In the genomic region with DNA sequence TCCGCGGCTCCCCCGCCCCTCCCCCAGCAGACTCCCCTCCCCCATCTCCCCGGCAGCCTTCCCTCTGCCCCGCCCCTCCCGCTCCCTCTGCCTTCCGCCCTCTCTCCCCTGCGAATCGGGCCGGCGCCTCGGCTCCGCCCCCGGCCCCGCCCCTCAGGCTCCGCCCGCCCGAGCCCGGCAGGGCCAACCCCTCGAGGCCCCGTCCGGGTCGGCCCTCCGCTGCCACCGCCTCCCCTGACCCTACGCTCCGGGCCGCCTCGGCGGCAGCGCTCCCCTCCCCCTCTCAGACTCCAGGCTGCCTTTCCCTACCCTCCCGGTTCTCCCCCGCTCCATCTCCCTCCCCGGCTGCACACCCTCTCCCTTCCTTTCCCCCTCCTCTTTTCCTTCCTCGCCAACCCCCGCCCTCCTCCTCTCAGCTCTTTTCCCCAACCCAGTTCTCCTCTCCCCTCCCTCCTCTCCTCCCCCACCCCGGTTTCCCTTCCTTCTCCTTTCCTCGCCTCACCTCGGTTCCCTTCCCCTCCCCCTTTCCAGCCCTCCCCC, we compare ENCODE assay signal across 1 cellular context.
A peak's percentile ranks its signal among the peaks of the same experiment; 100 is the strongest.
TF ChIP-seq lines count a peak whose summit lies in the region.

No MANE protein-coding gene starts in this region.

TF ChIP-seq in K562, 482 proteins besides CTCF, POLR2A, EP300 and RAD21 (continued from another document and continues in another):
- TF ChIP-seq, protein P1, sequence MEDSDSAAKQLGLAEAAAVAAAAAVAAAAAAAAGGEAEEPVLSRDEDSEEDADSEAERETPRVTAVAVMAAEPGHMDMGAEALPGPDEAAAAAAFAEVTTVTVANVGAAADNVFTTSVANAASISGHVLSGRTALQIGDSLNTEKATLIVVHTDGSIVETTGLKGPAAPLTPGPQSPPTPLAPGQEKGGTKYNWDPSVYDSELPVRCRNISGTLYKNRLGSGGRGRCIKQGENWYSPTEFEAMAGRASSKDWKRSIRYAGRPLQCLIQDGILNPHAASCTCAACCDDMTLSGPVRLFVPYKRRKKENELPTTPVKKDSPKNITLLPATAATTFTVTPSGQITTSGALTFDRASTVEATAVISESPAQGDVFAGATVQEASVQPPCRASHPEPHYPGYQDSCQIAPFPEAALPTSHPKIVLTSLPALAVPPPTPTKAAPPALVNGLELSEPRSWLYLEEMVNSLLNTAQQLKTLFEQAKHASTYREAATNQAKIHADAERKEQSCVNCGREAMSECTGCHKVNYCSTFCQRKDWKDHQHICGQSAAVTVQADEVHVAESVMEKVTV (CRISPR knock-in tag; IDR thresholded peaks at IDR 0.05): no peak
- peak; percentile 75; the same call in 1 of the 2 replicates for TF ChIP-seq ZNF444 (CRISPR knock-in tag; IDR thresholded peaks at IDR 0.05)
- no peak for TF ChIP-seq ZNF174 (CRISPR knock-in tag; IDR thresholded peaks at IDR 0.05)
- TF ChIP-seq CBFA2T2 (conservative IDR thresholded peaks at IDR 0.05): peak; percentile 17; the same call in 1 of the 2 replicates
- peak; percentile 45 for TF ChIP-seq SETDB1 (IDR thresholded peaks at IDR 0.05; ENCODE audit: low read length)
- TF ChIP-seq, protein P2, sequence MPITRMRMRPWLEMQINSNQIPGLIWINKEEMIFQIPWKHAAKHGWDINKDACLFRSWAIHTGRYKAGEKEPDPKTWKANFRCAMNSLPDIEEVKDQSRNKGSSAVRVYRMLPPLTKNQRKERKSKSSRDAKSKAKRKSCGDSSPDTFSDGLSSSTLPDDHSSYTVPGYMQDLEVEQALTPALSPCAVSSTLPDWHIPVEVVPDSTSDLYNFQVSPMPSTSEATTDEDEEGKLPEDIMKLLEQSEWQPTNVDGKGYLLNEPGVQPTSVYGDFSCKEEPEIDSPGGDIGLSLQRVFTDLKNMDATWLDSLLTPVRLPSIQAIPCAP (CRISPR knock-in tag; IDR thresholded peaks at IDR 0.05; ENCODE audit: borderline replicate concordance): no peak
- no peak for TF ChIP-seq TGIF2 (CRISPR knock-in tag; IDR thresholded peaks at IDR 0.05)
- no peak for TF ChIP-seq ZNF41 (CRISPR knock-in tag; conservative IDR thresholded peaks at IDR 0.05)
- no peak for TF ChIP-seq ZNF3 (CRISPR knock-in tag; IDR thresholded peaks at IDR 0.05)
- no peak for TF ChIP-seq HCFC1 (IDR thresholded peaks at IDR 0.05; ENCODE audit: low read depth, low read length)
- TF ChIP-seq TAF15 (IDR thresholded peaks at IDR 0.05; ENCODE audit: low read depth, low read length): no peak
- TF ChIP-seq ZNF175 (CRISPR knock-in tag; IDR thresholded peaks at IDR 0.05; ENCODE audit: low read depth): no peak
- no peak for TF ChIP-seq C11orf30 (IDR thresholded peaks at IDR 0.05; ENCODE audit: low read depth)
- TF ChIP-seq SAP30 (IDR thresholded peaks at IDR 0.05; ENCODE audit: borderline replicate concordance, insufficient read depth, low read depth, low read length, poor library complexity, severe bottlenecking): peak; percentile 25
- TF ChIP-seq ZSCAN29 (IDR thresholded peaks at IDR 0.05): no peak
- no peak for TF ChIP-seq ZFP36 (IDR thresholded peaks at IDR 0.05; ENCODE audit: low read depth, low read length, partially characterized antibody)
- no peak for TF ChIP-seq MCM2 (IDR thresholded peaks at IDR 0.05; ENCODE audit: low read depth)
- TF ChIP-seq KLF13 (tag; IDR thresholded peaks at IDR 0.05; ENCODE audit: borderline replicate concordance, low read depth): no peak
- TF ChIP-seq ZC3H8 (IDR thresholded peaks at IDR 0.05): 0 out of 2 replicates have a peak, but pooled peaks have one; percentile 63
- no peak for TF ChIP-seq PHB2 (IDR thresholded peaks at IDR 0.05; ENCODE audit: low read depth)
- no peak for TF ChIP-seq ZNF12 (CRISPR knock-in tag; IDR thresholded peaks at IDR 0.05)
- TF ChIP-seq SMAD4 (CRISPR knock-in tag; conservative IDR thresholded peaks at IDR 0.05): peak; percentile 63
- TF ChIP-seq SP2 (IDR thresholded peaks at IDR 0.05; ENCODE audit: extremely low read depth, low read depth, low read length, poor library complexity, severe bottlenecking): no peak
- no peak for TF ChIP-seq HEY1 (CRISPR knock-in tag; IDR thresholded peaks at IDR 0.05; ENCODE audit: borderline replicate concordance)
- TF ChIP-seq, protein P3, sequence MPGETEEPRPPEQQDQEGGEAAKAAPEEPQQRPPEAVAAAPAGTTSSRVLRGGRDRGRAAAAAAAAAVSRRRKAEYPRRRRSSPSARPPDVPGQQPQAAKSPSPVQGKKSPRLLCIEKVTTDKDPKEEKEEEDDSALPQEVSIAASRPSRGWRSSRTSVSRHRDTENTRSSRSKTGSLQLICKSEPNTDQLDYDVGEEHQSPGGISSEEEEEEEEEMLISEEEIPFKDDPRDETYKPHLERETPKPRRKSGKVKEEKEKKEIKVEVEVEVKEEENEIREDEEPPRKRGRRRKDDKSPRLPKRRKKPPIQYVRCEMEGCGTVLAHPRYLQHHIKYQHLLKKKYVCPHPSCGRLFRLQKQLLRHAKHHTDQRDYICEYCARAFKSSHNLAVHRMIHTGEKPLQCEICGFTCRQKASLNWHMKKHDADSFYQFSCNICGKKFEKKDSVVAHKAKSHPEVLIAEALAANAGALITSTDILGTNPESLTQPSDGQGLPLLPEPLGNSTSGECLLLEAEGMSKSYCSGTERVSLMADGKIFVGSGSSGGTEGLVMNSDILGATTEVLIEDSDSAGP (CRISPR knock-in tag; IDR thresholded peaks at IDR 0.05): no peak
- TF ChIP-seq, protein P4, sequence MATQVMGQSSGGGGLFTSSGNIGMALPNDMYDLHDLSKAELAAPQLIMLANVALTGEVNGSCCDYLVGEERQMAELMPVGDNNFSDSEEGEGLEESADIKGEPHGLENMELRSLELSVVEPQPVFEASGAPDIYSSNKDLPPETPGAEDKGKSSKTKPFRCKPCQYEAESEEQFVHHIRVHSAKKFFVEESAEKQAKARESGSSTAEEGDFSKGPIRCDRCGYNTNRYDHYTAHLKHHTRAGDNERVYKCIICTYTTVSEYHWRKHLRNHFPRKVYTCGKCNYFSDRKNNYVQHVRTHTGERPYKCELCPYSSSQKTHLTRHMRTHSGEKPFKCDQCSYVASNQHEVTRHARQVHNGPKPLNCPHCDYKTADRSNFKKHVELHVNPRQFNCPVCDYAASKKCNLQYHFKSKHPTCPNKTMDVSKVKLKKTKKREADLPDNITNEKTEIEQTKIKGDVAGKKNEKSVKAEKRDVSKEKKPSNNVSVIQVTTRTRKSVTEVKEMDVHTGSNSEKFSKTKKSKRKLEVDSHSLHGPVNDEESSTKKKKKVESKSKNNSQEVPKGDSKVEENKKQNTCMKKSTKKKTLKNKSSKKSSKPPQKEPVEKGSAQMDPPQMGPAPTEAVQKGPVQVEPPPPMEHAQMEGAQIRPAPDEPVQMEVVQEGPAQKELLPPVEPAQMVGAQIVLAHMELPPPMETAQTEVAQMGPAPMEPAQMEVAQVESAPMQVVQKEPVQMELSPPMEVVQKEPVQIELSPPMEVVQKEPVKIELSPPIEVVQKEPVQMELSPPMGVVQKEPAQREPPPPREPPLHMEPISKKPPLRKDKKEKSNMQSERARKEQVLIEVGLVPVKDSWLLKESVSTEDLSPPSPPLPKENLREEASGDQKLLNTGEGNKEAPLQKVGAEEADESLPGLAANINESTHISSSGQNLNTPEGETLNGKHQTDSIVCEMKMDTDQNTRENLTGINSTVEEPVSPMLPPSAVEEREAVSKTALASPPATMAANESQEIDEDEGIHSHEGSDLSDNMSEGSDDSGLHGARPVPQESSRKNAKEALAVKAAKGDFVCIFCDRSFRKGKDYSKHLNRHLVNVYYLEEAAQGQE (CRISPR knock-in tag; IDR thresholded peaks at IDR 0.05; ENCODE audit: low read depth): no peak
- TF ChIP-seq ZKSCAN8 (CRISPR knock-in tag; IDR thresholded peaks at IDR 0.05): no peak
- no peak for TF ChIP-seq HDAC6 (IDR thresholded peaks at IDR 0.05; ENCODE audit: low read depth, low read length)
- peak; percentile 97 for TF ChIP-seq CCNT2 (IDR thresholded peaks at IDR 0.05; ENCODE audit: borderline replicate concordance, extremely low read depth, insufficient read length, low read depth, low read length)
- TF ChIP-seq FOXJ2 (tag; IDR thresholded peaks at IDR 0.05): no peak
- no peak for TF ChIP-seq RBM14 (IDR thresholded peaks at IDR 0.05; ENCODE audit: borderline replicate concordance, insufficient read depth, low read depth, low read length)
- TF ChIP-seq RAD51 (IDR thresholded peaks at IDR 0.05; ENCODE audit: borderline replicate concordance, low read depth): no peak
- 0 out of 4 replicates have a peak, but pooled peaks of 1 of the 2 experiments have one; percentile 40 for TF ChIP-seq MCM7 (IDR thresholded peaks at IDR 0.05)
- peak; percentile 64; the same call in 1 of the 2 replicates for TF ChIP-seq TOE1 (IDR thresholded peaks at IDR 0.05; ENCODE audit: borderline replicate concordance)
- no peak for TF ChIP-seq TOE1 (CRISPR knock-in tag; IDR thresholded peaks at IDR 0.05; ENCODE audit: borderline replicate concordance, low read depth)
- TF ChIP-seq, protein P5, sequence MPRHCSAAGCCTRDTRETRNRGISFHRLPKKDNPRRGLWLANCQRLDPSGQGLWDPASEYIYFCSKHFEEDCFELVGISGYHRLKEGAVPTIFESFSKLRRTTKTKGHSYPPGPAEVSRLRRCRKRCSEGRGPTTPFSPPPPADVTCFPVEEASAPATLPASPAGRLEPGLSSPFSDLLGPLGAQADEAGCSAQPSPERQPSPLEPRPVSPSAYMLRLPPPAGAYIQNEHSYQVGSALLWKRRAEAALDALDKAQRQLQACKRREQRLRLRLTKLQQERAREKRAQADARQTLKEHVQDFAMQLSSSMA (CRISPR knock-in tag; IDR thresholded peaks at IDR 0.05): no peak
- TF ChIP-seq, protein P6, sequence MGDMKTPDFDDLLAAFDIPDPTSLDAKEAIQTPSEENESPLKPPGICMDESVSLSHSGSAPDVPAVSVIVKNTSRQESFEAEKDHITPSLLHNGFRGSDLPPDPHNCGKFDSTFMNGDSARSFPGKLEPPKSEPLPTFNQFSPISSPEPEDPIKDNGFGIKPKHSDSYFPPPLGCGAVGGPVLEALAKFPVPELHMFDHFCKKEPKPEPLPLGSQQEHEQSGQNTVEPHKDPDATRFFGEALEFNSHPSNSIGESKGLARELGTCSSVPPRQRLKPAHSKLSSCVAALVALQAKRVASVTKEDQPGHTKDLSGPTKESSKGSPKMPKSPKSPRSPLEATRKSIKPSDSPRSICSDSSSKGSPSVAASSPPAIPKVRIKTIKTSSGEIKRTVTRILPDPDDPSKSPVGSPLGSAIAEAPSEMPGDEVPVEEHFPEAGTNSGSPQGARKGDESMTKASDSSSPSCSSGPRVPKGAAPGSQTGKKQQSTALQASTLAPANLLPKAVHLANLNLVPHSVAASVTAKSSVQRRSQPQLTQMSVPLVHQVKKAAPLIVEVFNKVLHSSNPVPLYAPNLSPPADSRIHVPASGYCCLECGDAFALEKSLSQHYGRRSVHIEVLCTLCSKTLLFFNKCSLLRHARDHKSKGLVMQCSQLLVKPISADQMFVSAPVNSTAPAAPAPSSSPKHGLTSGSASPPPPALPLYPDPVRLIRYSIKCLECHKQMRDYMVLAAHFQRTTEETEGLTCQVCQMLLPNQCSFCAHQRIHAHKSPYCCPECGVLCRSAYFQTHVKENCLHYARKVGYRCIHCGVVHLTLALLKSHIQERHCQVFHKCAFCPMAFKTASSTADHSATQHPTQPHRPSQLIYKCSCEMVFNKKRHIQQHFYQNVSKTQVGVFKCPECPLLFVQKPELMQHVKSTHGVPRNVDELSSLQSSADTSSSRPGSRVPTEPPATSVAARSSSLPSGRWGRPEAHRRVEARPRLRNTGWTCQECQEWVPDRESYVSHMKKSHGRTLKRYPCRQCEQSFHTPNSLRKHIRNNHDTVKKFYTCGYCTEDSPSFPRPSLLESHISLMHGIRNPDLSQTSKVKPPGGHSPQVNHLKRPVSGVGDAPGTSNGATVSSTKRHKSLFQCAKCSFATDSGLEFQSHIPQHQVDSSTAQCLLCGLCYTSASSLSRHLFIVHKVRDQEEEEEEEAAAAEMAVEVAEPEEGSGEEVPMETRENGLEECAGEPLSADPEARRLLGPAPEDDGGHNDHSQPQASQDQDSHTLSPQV (IDR thresholded peaks at IDR 0.05): no peak
- TF ChIP-seq SNRNP70 (optimal IDR thresholded peaks at IDR 0.05; ENCODE audit: low read depth, low read length): no peak
- TF ChIP-seq PCBP2 (IDR thresholded peaks at IDR 0.05; ENCODE audit: low read depth, low read length, poor library complexity, severe bottlenecking): no peak
- TF ChIP-seq ZFX (CRISPR knock-in tag; IDR thresholded peaks at IDR 0.05): peak; percentile 24; the same call in 1 of the 2 replicates
- no peak for TF ChIP-seq SRF (CRISPR knock-in tag; IDR thresholded peaks at IDR 0.05)
- TF ChIP-seq, protein P7, sequence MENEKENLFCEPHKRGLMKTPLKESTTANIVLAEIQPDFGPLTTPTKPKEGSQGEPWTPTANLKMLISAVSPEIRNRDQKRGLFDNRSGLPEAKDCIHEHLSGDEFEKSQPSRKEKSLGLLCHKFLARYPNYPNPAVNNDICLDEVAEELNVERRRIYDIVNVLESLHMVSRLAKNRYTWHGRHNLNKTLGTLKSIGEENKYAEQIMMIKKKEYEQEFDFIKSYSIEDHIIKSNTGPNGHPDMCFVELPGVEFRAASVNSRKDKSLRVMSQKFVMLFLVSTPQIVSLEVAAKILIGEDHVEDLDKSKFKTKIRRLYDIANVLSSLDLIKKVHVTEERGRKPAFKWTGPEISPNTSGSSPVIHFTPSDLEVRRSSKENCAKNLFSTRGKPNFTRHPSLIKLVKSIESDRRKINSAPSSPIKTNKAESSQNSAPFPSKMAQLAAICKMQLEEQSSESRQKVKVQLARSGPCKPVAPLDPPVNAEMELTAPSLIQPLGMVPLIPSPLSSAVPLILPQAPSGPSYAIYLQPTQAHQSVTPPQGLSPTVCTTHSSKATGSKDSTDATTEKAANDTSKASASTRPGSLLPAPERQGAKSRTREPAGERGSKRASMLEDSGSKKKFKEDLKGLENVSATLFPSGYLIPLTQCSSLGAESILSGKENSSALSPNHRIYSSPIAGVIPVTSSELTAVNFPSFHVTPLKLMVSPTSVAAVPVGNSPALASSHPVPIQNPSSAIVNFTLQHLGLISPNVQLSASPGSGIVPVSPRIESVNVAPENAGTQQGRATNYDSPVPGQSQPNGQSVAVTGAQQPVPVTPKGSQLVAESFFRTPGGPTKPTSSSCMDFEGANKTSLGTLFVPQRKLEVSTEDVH (IDR thresholded peaks at IDR 0.05; ENCODE audit: low read depth, partially characterized antibody): peak; percentile 78
- TF ChIP-seq RB1 (IDR thresholded peaks at IDR 0.05; ENCODE audit: low read depth): peak; percentile 86
- peak; percentile 94 for TF ChIP-seq GATAD2A (IDR thresholded peaks at IDR 0.05)
- no peak for TF ChIP-seq ZNF23 (CRISPR knock-in tag; IDR thresholded peaks at IDR 0.05)
- no peak for TF ChIP-seq ETV5 (CRISPR knock-in tag; IDR thresholded peaks at IDR 0.05; ENCODE audit: low read depth)
- TF ChIP-seq, protein P8, sequence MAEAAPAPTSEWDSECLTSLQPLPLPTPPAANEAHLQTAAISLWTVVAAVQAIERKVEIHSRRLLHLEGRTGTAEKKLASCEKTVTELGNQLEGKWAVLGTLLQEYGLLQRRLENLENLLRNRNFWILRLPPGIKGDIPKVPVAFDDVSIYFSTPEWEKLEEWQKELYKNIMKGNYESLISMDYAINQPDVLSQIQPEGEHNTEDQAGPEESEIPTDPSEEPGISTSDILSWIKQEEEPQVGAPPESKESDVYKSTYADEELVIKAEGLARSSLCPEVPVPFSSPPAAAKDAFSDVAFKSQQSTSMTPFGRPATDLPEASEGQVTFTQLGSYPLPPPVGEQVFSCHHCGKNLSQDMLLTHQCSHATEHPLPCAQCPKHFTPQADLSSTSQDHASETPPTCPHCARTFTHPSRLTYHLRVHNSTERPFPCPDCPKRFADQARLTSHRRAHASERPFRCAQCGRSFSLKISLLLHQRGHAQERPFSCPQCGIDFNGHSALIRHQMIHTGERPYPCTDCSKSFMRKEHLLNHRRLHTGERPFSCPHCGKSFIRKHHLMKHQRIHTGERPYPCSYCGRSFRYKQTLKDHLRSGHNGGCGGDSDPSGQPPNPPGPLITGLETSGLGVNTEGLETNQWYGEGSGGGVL (CRISPR knock-in tag; IDR thresholded peaks at IDR 0.05): no peak
- no peak for TF ChIP-seq ZBTB1 (CRISPR knock-in tag; IDR thresholded peaks at IDR 0.05; ENCODE audit: borderline replicate concordance, low read depth)
